ENCODE assay signal across 8 cellular contexts in the genomic region with DNA sequence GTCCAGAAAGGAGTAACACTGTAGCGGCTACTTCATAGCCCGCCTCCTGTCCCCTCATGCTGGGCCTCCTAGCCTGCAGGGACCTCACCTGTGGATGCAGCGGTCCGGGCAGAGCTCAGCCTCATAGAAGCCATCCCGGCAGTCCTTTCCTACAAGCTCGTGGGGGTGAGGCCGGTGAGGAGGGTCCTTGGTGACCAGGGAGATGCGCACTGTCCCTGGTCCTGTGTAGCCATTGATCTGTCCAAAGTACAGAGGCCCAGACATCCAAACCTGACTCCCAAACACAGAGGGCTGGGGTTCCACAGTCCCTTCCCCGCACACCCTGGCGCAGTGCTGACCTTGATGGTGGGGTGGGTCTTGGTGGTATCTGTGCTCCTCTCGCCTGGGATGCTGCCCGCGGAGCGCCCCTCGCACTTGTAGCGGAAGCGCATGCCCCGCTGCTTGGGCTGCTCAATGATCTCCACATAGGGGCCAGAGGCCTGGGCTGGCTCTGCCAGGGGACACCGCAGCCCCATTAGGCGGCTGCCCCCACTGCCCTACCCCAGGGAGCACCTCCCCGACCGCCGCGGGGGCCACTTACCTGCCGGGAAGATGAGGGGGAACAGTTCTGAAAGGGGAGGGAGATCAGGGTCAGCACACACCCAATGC. TPM values are rescaled to one million over a fixed set of nuclear protein-coding genes. Genes with fewer than 3 reads are reported as not detected.
DNase-seq lines count a peak whose midpoint lies in the region; ATAC-seq lines count a peak whose summit lies in the region.

No MANE protein-coding gene starts in this region.

- H3K36me3 ChIP-seq in ACC112 (ENCODE audit: insufficient read depth, low read length) = peaks cover 26% of the 10 kb centered on the region; the same call in 1 of the 2 replicates
- peaks cover 30% of the 10 kb centered on the region for H3K36me3 ChIP-seq in Karpas-422 (ENCODE audit: insufficient read depth, low read length)
- H3K36me3 ChIP-seq in muscle layer of duodenum (ENCODE audit: control insufficient read depth in 1 of 2, insufficient read depth in 2 of 2, low read length in 2 of 2) = peaks cover 40 to 49% of the 10 kb centered on the region in 2 donors

- H3K4me3 ChIP-seq in ACC112 (ENCODE audit: low read depth, low read length) (peak overlapping the region; percentile 95), Karpas-422 (ENCODE audit: low read length) (peak overlapping the region; percentile 100), muscle layer of duodenum (ENCODE audit: low read depth in 1 of 2, low read length in 2 of 2) (peak overlapping the region; percentile 86 to 99)

- no peak overlapping the region for H2AFZ ChIP-seq in ACC112 (ENCODE audit: low read length, unreplicated experiment)
- H2AFZ ChIP-seq in Karpas-422 (ENCODE audit: low read length) = no peak overlapping the region

- H3K4me2 ChIP-seq in Karpas-422 (ENCODE audit: low read depth, low read length, poor library complexity, severe bottlenecking) = peak overlapping the region; percentile 92

- DNase-seq in Karpas-422 (no peak), NCI-H2081 (lab: John Stamatoyannopoulos, UW) (no peak), dedifferentiated amniotic fluid mesenchymal stem cell (ENCODE audit: extremely low spot score) (no peak)

- ATAC-seq in HG03520 (IDR thresholded peaks at IDR 0.05; ENCODE audit: unreplicated experiment) (no peak), GM18909 (IDR thresholded peaks at IDR 0.05; ENCODE audit: poor library complexity, unreplicated experiment) (no peak)

- peaks cover 25% of the 10 kb centered on the region for H3K79me2 ChIP-seq in ACC112 (ENCODE audit: control insufficient read depth, insufficient read depth, low read length, unreplicated experiment)
- peaks cover 22% of the 10 kb centered on the region for H3K79me2 ChIP-seq in Karpas-422 (ENCODE audit: low read length)

- H3K9ac ChIP-seq in Karpas-422 (ENCODE audit: low read length) = peak overlapping the region; percentile 99

- H3K27ac ChIP-seq in ACC112 (ENCODE audit: low read depth, low read length) (peak overlapping the region; percentile 96), Karpas-422 (ENCODE audit: low read length) (peak overlapping the region; percentile 58), cingulate gyrus (ENCODE audit: low read depth, low read length) (peak overlapping the region; percentile 98), muscle layer of duodenum (ENCODE audit: low read length) (peak overlapping the region; percentile 98)

- peaks cover 20% of the 10 kb centered on the region for H4K20me1 ChIP-seq in Karpas-422 (ENCODE audit: insufficient read depth, low read depth, low read length)

- no peaks in the 10 kb centered on the region for H3K9me2 ChIP-seq in Karpas-422 (replicated peaks; ENCODE audit: insufficient read depth, low read length)

- H3K9me3 ChIP-seq in Karpas-422 (ENCODE audit: low read length) = no peaks in the 10 kb centered on the region
- H3K9me3 ChIP-seq in muscle layer of duodenum (ENCODE audit: control insufficient read depth in 1 of 2, low read length in 2 of 2) = no peaks in the 10 kb centered on the region

- no peaks in the 10 kb centered on the region for H3K27me3 ChIP-seq in ACC112 (ENCODE audit: insufficient read depth, low read length)
- no peaks in the 10 kb centered on the region for H3K27me3 ChIP-seq in Karpas-422 (ENCODE audit: low read length)
- no peaks in the 10 kb centered on the region for H3K27me3 ChIP-seq in muscle layer of duodenum (ENCODE audit: low read depth, low read length)

- H3K4me1 ChIP-seq in ACC112 (ENCODE audit: control insufficient read depth, insufficient read depth, low read length, unreplicated experiment) (peaks cover 6% of the 10 kb centered on the region), Karpas-422 (ENCODE audit: low read length) (peaks cover 18% of the 10 kb centered on the region), muscle layer of duodenum (ENCODE audit: control insufficient read depth in 1 of 2, insufficient read depth in 2 of 2, low read length in 2 of 2) (peaks cover 9 to 15% of the 10 kb centered on the region in 2 donors)

RNA-seq across cellular contexts. Expression of a gene that starts 1.0 kb away (rescaled TPM):
- 42.6 and 44.0 TPM in 2 replicates for total RNA-seq in Karpas-422 (2014; rRNA removed; shearing (Covaris generic); ENCODE audit: low replicate concordance)

RNA-seq across cellular contexts. Expression of a gene that starts 23.8 kb away (rescaled TPM):
- 74.6 and 123 TPM in 2 replicates for total RNA-seq in Karpas-422 (2014; rRNA removed; shearing (Covaris generic); ENCODE audit: low replicate concordance)

RNA-seq across cellular contexts. Expression of a gene that starts 46.1 kb away (rescaled TPM):
- 20.4 and 28.5 TPM in 2 replicates for total RNA-seq in Karpas-422 (2014; rRNA removed; shearing (Covaris generic); ENCODE audit: low replicate concordance)

RNA-seq across cellular contexts. Expression of a gene that starts 47.7 kb away (rescaled TPM):
- 11.8 and 28.0 TPM in 2 replicates for total RNA-seq in Karpas-422 (2014; rRNA removed; shearing (Covaris generic); ENCODE audit: low replicate concordance)

RNA-seq across cellular contexts. Expression of a gene that starts 50.3 kb away (rescaled TPM):
- 17.8 and 23.9 TPM in 2 replicates for total RNA-seq in Karpas-422 (2014; rRNA removed; shearing (Covaris generic); ENCODE audit: low replicate concordance)
